In the genomic region with DNA sequence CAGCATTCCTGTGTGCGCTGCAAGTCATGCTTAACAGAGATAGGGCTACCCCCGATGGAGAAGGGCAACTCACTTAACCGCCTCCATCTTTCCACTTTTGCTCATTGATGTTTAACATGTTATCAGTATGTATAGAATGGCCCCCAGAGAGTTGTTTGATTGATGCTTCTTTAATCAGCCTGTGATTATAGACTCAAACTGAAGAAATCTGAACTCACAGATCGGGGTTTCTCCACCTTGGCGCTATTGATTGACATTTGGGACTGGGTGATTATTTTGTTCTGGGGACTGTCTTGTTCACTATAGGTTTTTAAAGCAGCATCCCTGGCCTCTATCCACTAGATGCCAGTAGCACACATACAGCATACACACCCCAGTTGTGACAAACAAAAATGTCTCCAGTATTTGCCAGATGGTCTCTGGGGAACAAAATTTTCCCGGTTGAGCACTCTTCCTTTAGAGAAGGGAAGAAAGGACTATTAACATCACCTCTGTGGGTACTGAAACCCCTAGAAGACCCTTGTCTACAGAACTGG, we compare ENCODE assay signal across 19 cellular contexts. TPM values are rescaled to one million over a fixed set of nuclear protein-coding genes. Genes with fewer than 3 reads are reported as not detected.
DNase-seq lines count a peak whose midpoint lies in the region; ATAC-seq and TF ChIP-seq lines count a peak whose summit lies in the region.
"Had no signal": no experiment of that assay in that cellular context is flagged by ENCODE, and none has a peak within 500 bp of the region (broad histone marks: within the 10 kb centered on the region; RNA-seq: fewer than 3 reads in every experiment).

No MANE protein-coding gene starts in this region.

- H4K20me1 ChIP-seq in GM23338 (replicated peaks; ENCODE audit: insufficient read depth) (peaks cover 5% of the 10 kb centered on the region), hepatocyte (ENCODE audit: insufficient read depth, poor library complexity, severe bottlenecking) (no peaks in the 10 kb centered on the region)

- H3F3A ChIP-seq in GM23338 (replicated peaks; ENCODE audit: low read depth), result no peaks in the 10 kb centered on the region

- H3K4me2 ChIP-seq in GM23338 (peak overlapping the region; percentile 47), hepatocyte (no peak overlapping the region)

- no peaks in the 10 kb centered on the region for H3K27me3 ChIP-seq in A673 (replicated peaks; ENCODE audit: insufficient read depth, low read depth, low read length, poor library complexity)
- H3K27me3 ChIP-seq in GM23338 (ENCODE audit: insufficient read depth), result no peaks in the 10 kb centered on the region
- H3K27me3 ChIP-seq in hepatocyte, result no peaks in the 10 kb centered on the region
- no peaks in the 10 kb centered on the region for H3K27me3 ChIP-seq in CD8-positive, alpha-beta T cell (ENCODE audit: insufficient read depth, low read length)
- H3K27me3 ChIP-seq: Peyer's patch had no signal

- no TSS peak for BruUV-seq in A673 (replicated peaks; lab: Mats Ljungman, UMichigan)

- 91% methylated on average over 6 of the region's 6 CpGs for WGBS in hepatocyte (ENCODE audit: low lambda C conversion rate, missing lambda C conversion rate)

- peaks cover 33% of the 10 kb centered on the region for H3K4me1 Mint-ChIP-seq in GM23338
- peaks cover 4% of the 10 kb centered on the region for H3K4me1 Mint-ChIP-seq in CD8-positive, alpha-beta T cell (ENCODE audit: low read depth)

- H3K4me3 Mint-ChIP-seq in GM23338, result no peak overlapping the region
- H3K4me3 Mint-ChIP-seq in CD8-positive, alpha-beta T cell, result no peak overlapping the region
- H3K4me3 Mint-ChIP-seq: CD8-positive, alpha-beta memory T cell had no signal

- H3K36me3 Mint-ChIP-seq in GM23338 (ENCODE audit: low read depth), result peaks cover 27% of the 10 kb centered on the region
- peaks cover 49% of the 10 kb centered on the region for H3K36me3 Mint-ChIP-seq in CD8-positive, alpha-beta T cell

- H3K4me3 ChIP-seq in A673 (ENCODE audit: low read depth, low read length, poor library complexity, severe bottlenecking), result no peak overlapping the region
- no peak overlapping the region for H3K4me3 ChIP-seq in GM23338
- no peak overlapping the region for H3K4me3 ChIP-seq in hepatocyte
- H3K4me3 ChIP-seq in CD8-positive, alpha-beta T cell (ENCODE audit: low read depth, low read length), result no peak overlapping the region
- H3K4me3 ChIP-seq: Peyer's patch had no signal

- no peaks in the 10 kb centered on the region for H3K36me3 ChIP-seq in A673 (ENCODE audit: insufficient read depth, low read length, poor library complexity, severe bottlenecking)
- H3K36me3 ChIP-seq in GM23338 (ENCODE audit: insufficient read depth), result peaks cover 12% of the 10 kb centered on the region
- no peaks in the 10 kb centered on the region for H3K36me3 ChIP-seq in hepatocyte (replicated peaks; ENCODE audit: insufficient read depth, low read depth)
- H3K36me3 ChIP-seq in CD8-positive, alpha-beta T cell (ENCODE audit: insufficient read depth, low read length), result peaks cover 4% of the 10 kb centered on the region

- H3K27ac ChIP-seq in A673 (ENCODE audit: low read depth, low read length, poor library complexity, severe bottlenecking) (peak overlapping the region; percentile 45), GM23338 (ENCODE audit: low read depth) (no peak overlapping the region), hepatocyte (peak overlapping the region; percentile 17)
- no peak overlapping the region for H3K27ac ChIP-seq in CD8-positive, alpha-beta T cell (ENCODE audit: low read depth, low read length)
- H3K27ac ChIP-seq: Peyer's patch had no signal

- DNase-seq in A673 (ENCODE audit: low spot score) (peak; percentile 46), GM23338 (ENCODE audit: low spot score) (no peak), NCI-H69 (lab: John Stamatoyannopoulos, UW) (peak; percentile 26), hepatocyte (ENCODE audit: low spot score) (no peak), posterior vena cava (ENCODE audit: low spot score) (no peak), GM10248 (ENCODE audit: extremely low spot score) (no peak)
- no peak for DNase-seq in CD8-positive, alpha-beta T cell
- DNase-seq: CD8-positive, alpha-beta memory T cell; DND-41; GDM1; GOT3; KG1; MM.1S; NCI-H1417; NCI-H2029 treated with DMSO at 0.1 percent for 48 hours; NCI-H510A; Peyer's patch; SHP77 had no signal

- H3K79me2 ChIP-seq in GM23338 (replicated peaks; ENCODE audit: insufficient read depth), result peaks cover 25% of the 10 kb centered on the region
- H3K79me2 ChIP-seq in hepatocyte, result no peaks in the 10 kb centered on the region

- H3K4me1 ChIP-seq in A673 (ENCODE audit: insufficient read depth, low read length, poor library complexity, severe bottlenecking), result peaks cover 21% of the 10 kb centered on the region
- H3K4me1 ChIP-seq in GM23338 (ENCODE audit: insufficient read depth), result peaks cover 37% of the 10 kb centered on the region
- no peaks in the 10 kb centered on the region for H3K4me1 ChIP-seq in hepatocyte (ENCODE audit: insufficient read depth)
- peaks cover 3% of the 10 kb centered on the region for H3K4me1 ChIP-seq in CD8-positive, alpha-beta T cell (ENCODE audit: insufficient read depth, low read length)
- H3K4me1 ChIP-seq: Peyer's patch had no signal

- H3K9me3 Mint-ChIP-seq in GM23338, result peaks cover 3% of the 10 kb centered on the region; the same call in 1 of the 3 replicates
- no peaks in the 10 kb centered on the region for H3K9me3 Mint-ChIP-seq in CD8-positive, alpha-beta T cell

- H3K27ac Mint-ChIP-seq in GM23338, result no peak overlapping the region
- H3K27ac Mint-ChIP-seq in CD8-positive, alpha-beta T cell, result no peak overlapping the region

- POLR2A ChIA-PET in A673 (lab: Charles Lee; ENCODE audit: low non-redundant PET) (no interaction called here), GM10248 (lab: Yijun Ruan, JAX) (no interaction called here)
- POLR2A ChIA-PET in CD8-positive, alpha-beta T cell (lab: Charles Lee), result no interaction called here

- H3K9me2 ChIP-seq in GM23338 (ENCODE audit: insufficient read depth), result no peaks in the 10 kb centered on the region
- no peaks in the 10 kb centered on the region for H3K9me2 ChIP-seq in hepatocyte (replicated peaks; ENCODE audit: insufficient read depth)

- TF ChIP-seq CTCF in A673 (conservative IDR thresholded peaks at IDR 0.05; ENCODE audit: low read depth, low read length) (peak; percentile 32; the same call in 1 of the 2 replicates), GM23338 (conservative IDR thresholded peaks at IDR 0.05; ENCODE audit: low read depth in 2 of 2) (peak in 1 of 2 experiments; percentile 9; a peak in 1 of 4 replicates), hepatocyte (IDR thresholded peaks at IDR 0.05; ENCODE audit: poor library complexity) (no peak), GM10248 (IDR thresholded peaks at IDR 0.05; ENCODE audit: control extremely low read depth, extremely low read depth, low read depth, missing control alignments) (no peak)
- TF ChIP-seq CTCF in CD8-positive, alpha-beta T cell (IDR thresholded peaks at IDR 0.05), result no peak

- H3K9me3 ChIP-seq in A673 (ENCODE audit: low read depth, low read length, poor library complexity, severe bottlenecking) (no peaks in the 10 kb centered on the region), hepatocyte (ENCODE audit: low read depth) (no peaks in the 10 kb centered on the region)
- no peaks in the 10 kb centered on the region for H3K9me3 ChIP-seq in CD8-positive, alpha-beta T cell (ENCODE audit: low read length)
- H3K9me3 ChIP-seq: Peyer's patch had no signal

- CTCF ChIA-PET in A673 (lab: Charles Lee) (no interaction called here), GM10248 (lab: Yijun Ruan, JAX) (no interaction called here)
- CTCF ChIA-PET in CD8-positive, alpha-beta T cell (lab: Charles Lee), result no interaction called here

- no peak for ATAC-seq in GM23338
- ATAC-seq in CD8-positive, alpha-beta T cell, result no peak
- ATAC-seq in HG03442 (IDR thresholded peaks at IDR 0.05; ENCODE audit: unreplicated experiment), result no peak

- intact Hi-C loops in A673 (cut with micrococcal nuclease; ENCODE audit: unreplicated experiment) (loop anchor here (2.0 kb wide), 1 partner anchor 56 kb away; no protein-coding TSS in a partner anchor), posterior vena cava (cut with DNase I) (no loop called here)
- intact Hi-C loops in CD8-positive, alpha-beta T cell (cut with DNase I, micrococcal nuclease), result no loop called here

- H2AFZ ChIP-seq in GM23338, result no peak overlapping the region
- no peak overlapping the region for H2AFZ ChIP-seq in hepatocyte

- H3K27me3 Mint-ChIP-seq in GM23338 (ENCODE audit: insufficient read depth, low read depth, poor library complexity), result peaks cover 6% of the 10 kb centered on the region
- H3K27me3 Mint-ChIP-seq in CD8-positive, alpha-beta T cell (ENCODE audit: low read depth), result no peaks in the 10 kb centered on the region

TF ChIP-seq in GM23338, 12 proteins besides CTCF, POLR2A, EP300 and RAD21 (continues in another document):
- TF ChIP-seq NANOG (IDR thresholded peaks at IDR 0.05; ENCODE audit: borderline replicate concordance) (no peak), STAT1 (IDR thresholded peaks at IDR 0.05; ENCODE audit: unreplicated experiment) (no peak), POLR2AphosphoS5 (IDR thresholded peaks at IDR 0.05; ENCODE audit: low read depth) (no peak), ZNF114 (CRISPR knock-in tag; IDR thresholded peaks at IDR 0.05) (no peak)

RNA-seq across cellular contexts. Expression of a gene that starts 54.4 kb away (rescaled TPM):
- total RNA-seq in A673 (2021), result 21.6 TPM in 2 replicates
- total RNA-seq in GM23338 (2014; rRNA removed; shearing (Covaris generic)), result 47.1 and 51.8 TPM in 2 replicates
- 8.9 and 13.4 TPM in 2 replicates for polyA plus RNA-seq in GM23338 (2016; fragmentation: Nextera tagmentation; extraction: Ambion mirVana)
- 20.1 and 22.6 TPM in 2 replicates for total RNA-seq in hepatocyte
- 11.8 and 13.6 TPM in 2 replicates for polyA plus RNA-seq in hepatocyte
- total RNA-seq in posterior vena cava, result 10 to 100 TPM; 10.9 to 12.1 TPM
- total RNA-seq in CD8-positive, alpha-beta T cell, result 10 to 100 TPM; 16.4 to 17.3 TPM

Comparison
In these comparisons a context has a peak if more than half of its experiments do, and no peak if none do; other contexts are left out.
1. DNase-seq: peak in A673 (single experiment) and NCI-H69 (single experiment); none in GM23338 (single experiment), hepatocyte (single experiment), posterior vena cava (single experiment), GM10248 (single experiment) and CD8-positive, alpha-beta T cell (0 of 7).
2. H3K27ac ChIP-seq: peak in A673 (single experiment) and hepatocyte (single experiment); none in GM23338 (single experiment) and CD8-positive, alpha-beta T cell (single experiment).